ENCODE assay signal across 2 cellular contexts in the genomic region with DNA sequence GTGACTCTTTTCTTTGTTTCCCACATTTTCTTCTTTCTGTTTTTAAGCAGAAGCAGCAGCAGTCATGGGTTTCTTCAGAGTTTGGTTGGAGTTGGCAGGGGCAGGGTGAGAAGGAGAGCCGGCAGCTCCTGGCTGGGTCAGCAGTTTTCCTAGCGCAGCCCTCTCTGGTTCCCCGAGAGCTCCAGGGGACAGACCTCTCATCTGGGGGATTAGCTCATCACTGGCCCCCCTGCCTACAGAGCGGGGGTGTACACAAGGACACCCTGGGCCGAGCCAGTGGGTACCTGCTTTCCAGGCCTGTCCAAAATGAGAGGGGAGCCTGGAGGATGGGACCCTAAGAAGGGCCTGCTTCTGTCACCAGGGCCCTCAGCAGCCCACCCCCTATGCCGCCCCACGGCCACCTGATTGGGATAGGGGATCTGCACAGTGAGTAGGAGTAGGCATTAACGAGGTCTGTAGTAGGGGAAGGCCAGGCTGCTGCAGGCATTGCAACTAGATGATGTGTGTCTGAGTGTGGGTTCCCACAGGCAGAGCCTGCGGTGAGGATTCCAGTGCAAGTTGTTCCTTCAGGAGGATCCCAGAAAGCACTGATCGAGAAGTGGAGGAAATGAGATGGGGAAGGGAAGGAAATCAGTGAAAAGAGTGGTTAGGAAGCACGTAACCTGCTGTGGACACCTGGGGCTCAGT.
TF ChIP-seq lines count a peak whose summit lies in the region.

No MANE protein-coding gene starts in this region.

TF ChIP-seq in HEK293, 187 proteins besides CTCF, POLR2A, EP300 and RAD21 (continues in another document):
- TF ChIP-seq ZNF670 (tag by site-specific recombination; IDR thresholded peaks at IDR 0.05; ENCODE audit: low read depth) (no peak), ZIC2 (tag by site-specific recombination; IDR thresholded peaks at IDR 0.05) (peak; percentile 40), ZNF169 (tag by site-specific recombination; IDR thresholded peaks at IDR 0.05) (no peak), ZNF571 (tag by site-specific recombination; IDR thresholded peaks at IDR 0.05) (no peak), ZNF530 (tag by site-specific recombination; IDR thresholded peaks at IDR 0.05; ENCODE audit: low read depth) (no peak), GLIS1 (tag by site-specific recombination; IDR thresholded peaks at IDR 0.05) (peak; percentile 58), BCL11A (tag by site-specific recombination; IDR thresholded peaks at IDR 0.05; ENCODE audit: low read depth) (no peak), ZNF404 (tag by site-specific recombination; IDR thresholded peaks at IDR 0.05) (no peak), ZNF792 (tag by site-specific recombination; IDR thresholded peaks at IDR 0.05) (no peak), ZNF558 (tag by site-specific recombination; IDR thresholded peaks at IDR 0.05) (no peak), KLF8 (tag by site-specific recombination; IDR thresholded peaks at IDR 0.05) (no peak), ZNF585B (tag by site-specific recombination; IDR thresholded peaks at IDR 0.05) (no peak), ZFHX2 (tag by site-specific recombination; conservative IDR thresholded peaks at IDR 0.05) (peak; percentile 57)
- TF ChIP-seq, protein P1, sequence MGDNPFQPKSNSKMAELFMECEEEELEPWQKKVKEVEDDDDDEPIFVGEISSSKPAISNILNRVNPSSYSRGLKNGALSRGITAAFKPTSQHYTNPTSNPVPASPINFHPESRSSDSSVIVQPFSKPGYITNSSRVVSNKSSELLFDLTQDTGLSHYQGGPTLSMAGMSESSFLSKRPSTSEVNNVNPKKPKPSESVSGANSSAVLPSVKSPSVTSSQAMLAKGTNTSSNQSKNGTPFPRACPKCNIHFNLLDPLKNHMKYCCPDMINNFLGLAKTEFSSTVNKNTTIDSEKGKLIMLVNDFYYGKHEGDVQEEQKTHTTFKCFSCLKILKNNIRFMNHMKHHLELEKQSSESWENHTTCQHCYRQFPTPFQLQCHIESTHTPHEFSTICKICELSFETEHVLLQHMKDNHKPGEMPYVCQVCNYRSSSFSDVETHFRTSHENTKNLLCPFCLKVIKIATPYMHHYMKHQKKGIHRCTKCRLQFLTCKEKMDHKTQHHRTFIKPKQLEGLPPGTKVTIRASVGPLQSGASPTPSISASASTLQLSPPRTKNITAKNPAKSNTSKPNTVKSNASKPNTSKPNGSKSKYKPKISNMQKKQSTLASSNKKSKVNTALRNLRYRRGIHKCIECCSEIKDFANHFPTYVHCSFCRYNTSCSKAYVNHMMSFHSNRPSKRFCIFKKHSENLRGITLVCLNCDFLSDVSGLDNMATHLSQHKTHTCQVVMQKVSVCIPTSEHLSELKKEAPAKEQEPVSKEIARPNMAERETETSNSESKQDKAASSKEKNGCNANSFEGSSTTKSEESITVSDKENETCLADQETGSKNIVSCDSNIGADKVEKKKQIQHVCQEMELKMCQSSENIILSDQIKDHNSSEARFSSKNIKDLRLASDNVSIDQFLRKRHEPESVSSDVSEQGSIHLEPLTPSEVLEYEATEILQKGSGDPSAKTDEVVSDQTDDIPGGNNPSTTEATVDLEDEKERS (tag by site-specific recombination; IDR thresholded peaks at IDR 0.05), result no peak
- TF ChIP-seq, protein P2, sequence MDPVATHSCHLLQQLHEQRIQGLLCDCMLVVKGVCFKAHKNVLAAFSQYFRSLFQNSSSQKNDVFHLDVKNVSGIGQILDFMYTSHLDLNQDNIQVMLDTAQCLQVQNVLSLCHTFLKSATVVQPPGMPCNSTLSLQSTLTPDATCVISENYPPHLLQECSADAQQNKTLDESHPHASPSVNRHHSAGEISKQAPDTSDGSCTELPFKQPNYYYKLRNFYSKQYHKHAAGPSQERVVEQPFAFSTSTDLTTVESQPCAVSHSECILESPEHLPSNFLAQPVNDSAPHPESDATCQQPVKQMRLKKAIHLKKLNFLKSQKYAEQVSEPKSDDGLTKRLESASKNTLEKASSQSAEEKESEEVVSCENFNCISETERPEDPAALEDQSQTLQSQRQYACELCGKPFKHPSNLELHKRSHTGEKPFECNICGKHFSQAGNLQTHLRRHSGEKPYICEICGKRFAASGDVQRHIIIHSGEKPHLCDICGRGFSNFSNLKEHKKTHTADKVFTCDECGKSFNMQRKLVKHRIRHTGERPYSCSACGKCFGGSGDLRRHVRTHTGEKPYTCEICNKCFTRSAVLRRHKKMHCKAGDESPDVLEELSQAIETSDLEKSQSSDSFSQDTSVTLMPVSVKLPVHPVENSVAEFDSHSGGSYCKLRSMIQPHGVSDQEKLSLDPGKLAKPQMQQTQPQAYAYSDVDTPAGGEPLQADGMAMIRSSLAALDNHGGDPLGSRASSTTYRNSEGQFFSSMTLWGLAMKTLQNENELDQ (tag by site-specific recombination; IDR thresholded peaks at IDR 0.05; ENCODE audit: low read depth), result no peak
- TF ChIP-seq, protein P3, sequence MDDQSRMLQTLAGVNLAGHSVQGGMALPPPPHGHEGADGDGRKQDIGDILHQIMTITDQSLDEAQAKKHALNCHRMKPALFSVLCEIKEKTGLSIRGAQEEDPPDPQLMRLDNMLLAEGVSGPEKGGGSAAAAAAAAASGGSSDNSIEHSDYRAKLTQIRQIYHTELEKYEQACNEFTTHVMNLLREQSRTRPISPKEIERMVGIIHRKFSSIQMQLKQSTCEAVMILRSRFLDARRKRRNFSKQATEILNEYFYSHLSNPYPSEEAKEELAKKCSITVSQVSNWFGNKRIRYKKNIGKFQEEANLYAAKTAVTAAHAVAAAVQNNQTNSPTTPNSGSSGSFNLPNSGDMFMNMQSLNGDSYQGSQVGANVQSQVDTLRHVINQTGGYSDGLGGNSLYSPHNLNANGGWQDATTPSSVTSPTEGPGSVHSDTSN (CRISPR knock-in tag; IDR thresholded peaks at IDR 0.05), result no peak
- TF ChIP-seq, protein P4, sequence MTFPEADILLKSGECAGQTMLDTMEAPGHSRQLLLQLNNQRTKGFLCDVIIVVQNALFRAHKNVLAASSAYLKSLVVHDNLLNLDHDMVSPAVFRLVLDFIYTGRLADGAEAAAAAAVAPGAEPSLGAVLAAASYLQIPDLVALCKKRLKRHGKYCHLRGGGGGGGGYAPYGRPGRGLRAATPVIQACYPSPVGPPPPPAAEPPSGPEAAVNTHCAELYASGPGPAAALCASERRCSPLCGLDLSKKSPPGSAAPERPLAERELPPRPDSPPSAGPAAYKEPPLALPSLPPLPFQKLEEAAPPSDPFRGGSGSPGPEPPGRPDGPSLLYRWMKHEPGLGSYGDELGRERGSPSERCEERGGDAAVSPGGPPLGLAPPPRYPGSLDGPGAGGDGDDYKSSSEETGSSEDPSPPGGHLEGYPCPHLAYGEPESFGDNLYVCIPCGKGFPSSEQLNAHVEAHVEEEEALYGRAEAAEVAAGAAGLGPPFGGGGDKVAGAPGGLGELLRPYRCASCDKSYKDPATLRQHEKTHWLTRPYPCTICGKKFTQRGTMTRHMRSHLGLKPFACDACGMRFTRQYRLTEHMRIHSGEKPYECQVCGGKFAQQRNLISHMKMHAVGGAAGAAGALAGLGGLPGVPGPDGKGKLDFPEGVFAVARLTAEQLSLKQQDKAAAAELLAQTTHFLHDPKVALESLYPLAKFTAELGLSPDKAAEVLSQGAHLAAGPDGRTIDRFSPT (tag by site-specific recombination; IDR thresholded peaks at IDR 0.05), result no peak

TF ChIP-seq in H1, 55 proteins besides CTCF, POLR2A, EP300 and RAD21:
- TF ChIP-seq BCL11A (IDR thresholded peaks at IDR 0.05; ENCODE audit: low read depth in 2 of 2, low read length in 2 of 2), result no peak
- TF ChIP-seq SP1 (IDR thresholded peaks at IDR 0.05; ENCODE audit: low read depth, low read length), result no peak
- TF ChIP-seq, protein P5, sequence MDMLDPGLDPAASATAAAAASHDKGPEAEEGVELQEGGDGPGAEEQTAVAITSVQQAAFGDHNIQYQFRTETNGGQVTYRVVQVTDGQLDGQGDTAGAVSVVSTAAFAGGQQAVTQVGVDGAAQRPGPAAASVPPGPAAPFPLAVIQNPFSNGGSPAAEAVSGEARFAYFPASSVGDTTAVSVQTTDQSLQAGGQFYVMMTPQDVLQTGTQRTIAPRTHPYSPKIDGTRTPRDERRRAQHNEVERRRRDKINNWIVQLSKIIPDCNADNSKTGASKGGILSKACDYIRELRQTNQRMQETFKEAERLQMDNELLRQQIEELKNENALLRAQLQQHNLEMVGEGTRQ (IDR thresholded peaks at IDR 0.05; ENCODE audit: low read length), result no peak
- no peak for TF ChIP-seq POLR2AphosphoS5 (IDR thresholded peaks at IDR 0.05; ENCODE audit: low read depth, low read length)
- no peak for TF ChIP-seq KDM5A (IDR thresholded peaks at IDR 0.05; ENCODE audit: low read length)
- no peak for TF ChIP-seq JUND (IDR thresholded peaks at IDR 0.05; ENCODE audit: low read length)
- TF ChIP-seq CBX5 (IDR thresholded peaks at IDR 0.05; ENCODE audit: low read depth, low read length), result no peak
